9 cellular contexts compared by ENCODE assay signal in genomic region chr6:139068846-139069245, GRCh38.
"Had no signal": no experiment of that assay in that cellular context is flagged by ENCODE, and none has a peak within 500 bp of the region (broad histone marks: within the 10 kb centered on the region; RNA-seq: fewer than 3 reads in every experiment).

No MANE protein-coding gene starts in this region.

- ATAC-seq: HCT116, HepG2 had no signal

- H3K27ac ChIP-seq: GM23248, HL-60 had no signal

- H3K4me3 ChIP-seq: GM23248, HAP-1 had no signal

- H3K9me3 ChIP-seq: HAP-1 had no signal

- FAIRE-seq: HepG2 had no signal

- DNase-seq: GM23248, GOT3, H7, HFFc6, KBM-7 had no signal

- H3K4me1 ChIP-seq: HAP-1 had no signal

- H3K36me3 ChIP-seq: HAP-1 had no signal
